20 cellular contexts compared by ENCODE assay signal in genomic region chr7:38795596-38795995, GRCh38.
DNase-seq lines count a peak whose midpoint lies in the region; ATAC-seq and TF ChIP-seq lines count a peak whose summit lies in the region.
"Had no signal": no experiment of that assay in that cellular context is flagged by ENCODE, and none has a peak within 500 bp of the region (broad histone marks: within the 10 kb centered on the region; RNA-seq: fewer than 3 reads in every experiment).

No MANE protein-coding gene starts in this region.

- no peaks in the 10 kb centered on the region for H4K20me1 ChIP-seq in smooth muscle cell (ENCODE audit: low read depth)

- no peak overlapping the region for H3K27ac ChIP-seq in smooth muscle cell (ENCODE audit: low read depth)
- H3K27ac ChIP-seq: SJSA1 had no signal

- 82% methylated on average over 2 of the region's 2 CpGs for WGBS in smooth muscle cell (ENCODE audit: low lambda C conversion rate)

- H3K4me2 ChIP-seq in smooth muscle cell: no peak overlapping the region

- DNase-seq in COLO829 (ENCODE audit: low spot score): peak; percentile 39
- peak; percentile 30 for DNase-seq in SK-MEL-5 (ENCODE audit: low read depth, low spot score)
- DNase-seq in epithelial cell of esophagus (ENCODE audit: low read depth): peak; percentile 3
- DNase-seq in renal cortical epithelial cell (ENCODE audit: low read depth): peak; percentile 27
- DNase-seq in Right ventricle myocardium inferior (ENCODE audit: missing footprints): no peak
- DNase-seq in occipital lobe (lab: John Stamatoyannopoulos, UW): no peak
- DNase-seq in smooth muscle cell (lab: John Stamatoyannopoulos, UW; ENCODE audit: unreplicated experiment): no peak
- DNase-seq: DMS53; GDM1; KBM-7; NCI-H1092 treated with DMSO at 0.1 percent for 48 hours; NCI-H1436 treated with DMSO at 0.1 percent for 48 hours; NCI-H1930; NCI-H2227 treated with DMSO at 0.1 percent for 48 hours; NCI-H510A; NCI-H774; NK-92 treated with Interleukin-12 subunit alpha and Interleukin-12 subunit beta, amount 100 ng/mL, for 24 hours had no signal

- ATAC-seq in Right ventricle myocardium inferior: no peak
- ATAC-seq: HepG2, Panc1 had no signal

- no peaks in the 10 kb centered on the region for H3F3A ChIP-seq in smooth muscle cell (ENCODE audit: low read depth)

- no peaks in the 10 kb centered on the region for H3K27me3 ChIP-seq in smooth muscle cell (ENCODE audit: low read depth)
- H3K27me3 ChIP-seq: SJSA1 had no signal

- TF ChIP-seq CTCF in epithelial cell of esophagus (IDR thresholded peaks at IDR 0.05; ENCODE audit: insufficient read depth, low read depth, low read length, missing control alignments) (no peak), smooth muscle cell (IDR thresholded peaks at IDR 0.05; ENCODE audit: borderline replicate concordance, insufficient read depth, poor library complexity, severe bottlenecking) (no peak)

- no peaks in the 10 kb centered on the region for H3K4me1 ChIP-seq in smooth muscle cell (ENCODE audit: low read depth)
- H3K4me1 ChIP-seq: SJSA1 had no signal

- H2AFZ ChIP-seq in smooth muscle cell (ENCODE audit: low read depth): no peak overlapping the region

- no peaks in the 10 kb centered on the region for H3K9me3 ChIP-seq in smooth muscle cell (replicated peaks; ENCODE audit: low read depth)
- H3K9me3 ChIP-seq: SJSA1 had no signal

- no peak overlapping the region for H3K9ac ChIP-seq in smooth muscle cell (ENCODE audit: low read depth)

- in situ Hi-C loops in SK-MEL-5 (cut with HindIII; ENCODE audit: low pct_unique_long_range_greater_than_20kb, low sequenced_read_pairs): no loop called here

- H3K36me3 ChIP-seq in smooth muscle cell (ENCODE audit: low read depth): no peaks in the 10 kb centered on the region
- H3K36me3 ChIP-seq: SJSA1 had no signal

- intact Hi-C loops in Right ventricle myocardium inferior (cut with DNase I): no loop called here

- H3K79me2 ChIP-seq in smooth muscle cell (ENCODE audit: low read depth): no peaks in the 10 kb centered on the region

- H3K4me3 ChIP-seq in epithelial cell of esophagus (ENCODE audit: low read length) (no peak overlapping the region), smooth muscle cell (no peak overlapping the region)
- H3K4me3 ChIP-seq: SJSA1 had no signal

Comparison
In these comparisons a context has a peak if more than half of its experiments do, and no peak if none do; other contexts are left out.
1. DNase-seq: peak in COLO829 (single experiment), SK-MEL-5 (single experiment), epithelial cell of esophagus (single experiment) and renal cortical epithelial cell (single experiment); none in Right ventricle myocardium inferior (single experiment), occipital lobe (single experiment) and smooth muscle cell (single experiment).